1 cellular context compared by ENCODE assay signal in genomic region chr1:108901106-108901505, GRCh38.
TF ChIP-seq lines count a peak whose summit lies in the region.

No MANE protein-coding gene starts in this region.

TF ChIP-seq in K562, 482 proteins besides CTCF, POLR2A, EP300 and RAD21:
- TF ChIP-seq ZNF830 (CRISPR knock-in tag; IDR thresholded peaks at IDR 0.05) (no peak), BACH1 (tag; IDR thresholded peaks at IDR 0.05) (no peak), ZNF24 (IDR thresholded peaks at IDR 0.05) (no peak), ZNF449 (CRISPR knock-in tag; IDR thresholded peaks at IDR 0.05) (no peak), ARID2 (IDR thresholded peaks at IDR 0.05) (no peak), POLR2H (tag; IDR thresholded peaks at IDR 0.05; ENCODE audit: low read depth) (0 out of 2 replicates have a peak, but pooled peaks have one; percentile 30)
